Comparison of ENCODE assay signal across 23 cellular contexts in the genomic region with DNA sequence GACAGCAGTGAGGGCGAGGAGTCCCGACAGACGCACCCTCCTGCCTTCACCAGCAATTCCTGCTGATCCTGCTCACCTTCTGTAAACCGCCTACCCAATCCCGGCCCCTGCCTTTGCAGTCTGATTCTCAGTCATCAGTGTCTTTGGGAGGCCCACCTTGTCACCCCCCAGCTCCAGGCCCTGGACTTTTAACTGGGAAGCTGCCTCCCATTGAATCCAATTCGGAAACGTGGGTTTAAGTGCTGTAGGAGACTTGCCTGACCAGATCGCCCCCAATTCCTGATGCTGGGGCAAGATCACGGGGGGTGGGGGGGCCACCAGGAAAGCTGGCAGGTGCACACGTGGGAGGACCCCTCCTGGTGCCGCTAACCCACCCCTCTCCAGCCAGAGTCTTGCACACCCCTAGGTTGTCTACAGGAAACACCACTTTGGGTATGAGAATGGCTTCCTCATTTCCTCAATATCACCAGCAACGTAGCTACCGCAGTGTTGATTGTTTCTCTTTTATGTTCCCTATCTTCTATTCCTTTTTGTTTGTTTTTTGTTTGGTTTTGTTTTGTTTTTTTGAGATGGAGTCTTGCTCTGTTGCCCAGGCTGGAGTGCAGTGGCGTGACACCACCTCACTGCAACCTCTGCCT. TPM values are rescaled to one million over a fixed set of nuclear protein-coding genes. Genes with fewer than 3 reads are reported as not detected.
DNase-seq lines count a peak whose midpoint lies in the region; ATAC-seq and TF ChIP-seq lines count a peak whose summit lies in the region.
"Had no signal": no experiment of that assay in that cellular context is flagged by ENCODE, and none has a peak within 500 bp of the region (broad histone marks: within the 10 kb centered on the region; RNA-seq: fewer than 3 reads in every experiment).

No MANE protein-coding gene starts in this region.

- BruUV-seq in MCF 10A (replicated peaks; lab: Mats Ljungman, UMichigan) = no TSS peak

- no peak overlapping the region for H2AFZ ChIP-seq in neuronal stem cell (ENCODE audit: low read length)

- H3K4me1 ChIP-seq in neuronal stem cell (ENCODE audit: control insufficient read depth in 2 of 2, insufficient read depth in 1 of 2, low read depth in 1 of 2, low read length in 2 of 2) (no peaks in the 10 kb centered on the region), BE2C (no peaks in the 10 kb centered on the region)

- H3K36me3 ChIP-seq in neuronal stem cell (replicated peaks in 1 of 2; ENCODE audit: control insufficient read depth in 2 of 2, insufficient read depth in 2 of 2, low read length in 2 of 2) (no peaks in the 10 kb centered on the region), BE2C (no peaks in the 10 kb centered on the region)

- H3K14ac ChIP-seq in neuronal stem cell (ENCODE audit: low read length) = no peak overlapping the region

- H3K23ac ChIP-seq in neuronal stem cell (ENCODE audit: low read depth, low read length, poor library complexity) = no peak overlapping the region

- H3K4me3 Mint-ChIP-seq in WTC11 (no peak overlapping the region), MCF 10A (ENCODE audit: unreplicated experiment) (no peak overlapping the region)
- H3K4me3 Mint-ChIP-seq: CD8-positive, alpha-beta T cell had no signal

- WGBS in neuronal stem cell (ENCODE audit: extremely low coverage in 2 of 2, insufficient read length in 2 of 2, insufficient replicate concordance in 1 of 2), 2 donors = no CpG with 5 or more reads among the region's 14 CpGs

- H3K27me3 ChIP-seq in neuronal stem cell (ENCODE audit: control insufficient read depth in 3 of 3, insufficient read depth in 3 of 3, low read depth in 1 of 3, low read length in 3 of 3) (no peaks in the 10 kb centered on the region), BE2C (no peaks in the 10 kb centered on the region)
- H3K27me3 ChIP-seq: BLaER1 treated with 17β-estradiol and CSF1 and Interleukin-3, amounts not matched to agents 10 nM and 100 nM had no signal

- TF ChIP-seq CTCF in WTC11 (IDR thresholded peaks at IDR 0.05) (no peak), MCF 10A (IDR thresholded peaks at IDR 0.05; ENCODE audit: unreplicated experiment) (no peak), BE2C (IDR thresholded peaks at IDR 0.05; ENCODE audit: low read depth, low read length) (no peak)

- POLR2A ChIA-PET in WTC11 (lab: Charles Lee) = no interaction called here
- POLR2A ChIA-PET in MCF 10A (lab: Yijun Ruan, JAX) = no interaction called here

- intact Hi-C loops in MCF 10A (cut with micrococcal nuclease) = no loop called here

- no peaks in the 10 kb centered on the region for H3K79me1 ChIP-seq in neuronal stem cell (ENCODE audit: low read depth, low read length)

- no peak overlapping the region for H3K9ac ChIP-seq in neuronal stem cell (ENCODE audit: low read depth, low read length, poor library complexity)
- H3K9ac ChIP-seq: BLaER1 treated with 17β-estradiol and CSF1 and Interleukin-3, amounts not matched to agents 10 nM and 100 nM had no signal

- no peak for ATAC-seq in WTC11
- ATAC-seq: CD8-positive, alpha-beta T cell; HCT116 had no signal

- peak overlapping the region; percentile 57 for H2AK5ac ChIP-seq in neuronal stem cell (ENCODE audit: low read depth, low read length)

- CTCF ChIA-PET in WTC11 (lab: Charles Lee) = interaction anchor here (1.3 kb wide), 1 partner anchor 299 kb away, joined by 3 read pairs; no protein-coding TSS in a partner anchor
- CTCF ChIA-PET in MCF 10A (lab: Yijun Ruan, JAX) = interaction anchor here (1.1 kb wide), 1 partner anchor 326 kb away, joined by 4 read pairs; no protein-coding TSS in a partner anchor

- no peak overlapping the region for H3K4me2 ChIP-seq in neuronal stem cell (ENCODE audit: insufficient read depth, low read length, poor library complexity, severe bottlenecking)
- H3K4me2 ChIP-seq: BLaER1 treated with 17β-estradiol and CSF1 and Interleukin-3, amounts not matched to agents 10 nM and 100 nM had no signal

- no peak overlapping the region for H3K18ac ChIP-seq in neuronal stem cell (ENCODE audit: low read length)

- H3K27me3 Mint-ChIP-seq in WTC11 (ENCODE audit: low read depth) (no peaks in the 10 kb centered on the region; the same call in 1 of the 2 replicates), MCF 10A (ENCODE audit: insufficient read depth, unreplicated experiment) (no peaks in the 10 kb centered on the region)

- no peak overlapping the region for H3K4ac ChIP-seq in neuronal stem cell (ENCODE audit: low read length)

- no peak overlapping the region for H4K91ac ChIP-seq in neuronal stem cell (ENCODE audit: low read depth, low read length, poor library complexity)

- H3K4me1 Mint-ChIP-seq in WTC11 (no peaks in the 10 kb centered on the region), MCF 10A (ENCODE audit: insufficient read depth, unreplicated experiment) (peaks cover 9% of the 10 kb centered on the region)

- H2BK12ac ChIP-seq in neuronal stem cell (ENCODE audit: low read length) = no peak overlapping the region

- H3K27ac ChIP-seq in neuronal stem cell (replicated peaks; ENCODE audit: low read length) = no peak overlapping the region
- H3K27ac ChIP-seq: BLaER1 treated with 17β-estradiol and CSF1 and Interleukin-3, amounts not matched to agents 10 nM and 100 nM had no signal

- H3K36me3 Mint-ChIP-seq in WTC11 (peaks cover 4% of the 10 kb centered on the region; the same call in 1 of the 2 replicates), MCF 10A (ENCODE audit: insufficient read depth, unreplicated experiment) (peaks cover 18% of the 10 kb centered on the region)

- no peak overlapping the region for H2BK15ac ChIP-seq in neuronal stem cell (ENCODE audit: low read length)

- no peaks in the 10 kb centered on the region for H3K9me3 ChIP-seq in neuronal stem cell (replicated peaks in 1 of 2; ENCODE audit: control insufficient read depth in 2 of 2, insufficient read depth in 1 of 2, low read depth in 1 of 2, low read length in 2 of 2)
- H3K9me3 ChIP-seq in BE2C = no peaks in the 10 kb centered on the region

- H3K27ac Mint-ChIP-seq in WTC11 (no peak overlapping the region), MCF 10A (ENCODE audit: low read depth, unreplicated experiment) (no peak overlapping the region)
- H3K27ac Mint-ChIP-seq: CD8-positive, alpha-beta T cell had no signal

- in situ Hi-C loops in KBM-7 (cut with MboI; ENCODE audit: low pct_unique_long_range_greater_than_20kb, low sequenced_read_pairs) = loop anchor here (25.0 kb wide), 1 partner anchor 314 kb away; no protein-coding TSS in a partner anchor

- H3K4me3 ChIP-seq in neuronal stem cell (ENCODE audit: low read length in 2 of 2) = no peak overlapping the region
- H3K4me3 ChIP-seq in BE2C (ENCODE audit: low read depth, low read length) = no peak overlapping the region
- H3K4me3 ChIP-seq: BLaER1 treated with 17β-estradiol and CSF1 and Interleukin-3, amounts not matched to agents 10 nM and 100 nM had no signal

- no peak overlapping the region for H2BK5ac ChIP-seq in neuronal stem cell (ENCODE audit: low read length)

- H2BK120ac ChIP-seq in neuronal stem cell (ENCODE audit: low read depth, low read length) = no peak overlapping the region

- H4K8ac ChIP-seq in neuronal stem cell (ENCODE audit: low read depth, low read length) = no peak overlapping the region

- peak; percentile 4 for DNase-seq in CD1c-positive myeloid dendritic cell (ENCODE audit: extremely low spot score)
- peak; percentile 11 for DNase-seq in KBM-7
- no peak for DNase-seq in WTC11 (ENCODE audit: low spot score)
- DNase-seq in neuronal stem cell (ENCODE audit: low spot score) = no peak
- DNase-seq in NCI-H2081 (lab: John Stamatoyannopoulos, UW) = no peak
- no peak for DNase-seq in NCI-H524 (lab: John Stamatoyannopoulos, UW)
- DNase-seq in MCF 10A (ENCODE audit: unreplicated experiment) = no peak
- no peak for DNase-seq in BE2C
- DNase-seq: ACHN; CD8-positive, alpha-beta T cell; DMS153; GOT3; IMR-90; NCI-H1092 treated with DMSO at 0.1 percent for 48 hours; NCI-H146; NCI-H2029; NCI-H226; NCI-H510A treated with DMSO at 0.1 percent for 48 hours; NCI-H774; NK-92 treated with Interleukin-12 subunit alpha and Interleukin-12 subunit beta, amount 100 ng/mL, for 24 hours; Right ventricle myocardium superior had no signal

- H3K9me3 Mint-ChIP-seq in WTC11 = peaks cover 16% of the 10 kb centered on the region
- H3K9me3 Mint-ChIP-seq in MCF 10A (ENCODE audit: unreplicated experiment) = no peaks in the 10 kb centered on the region
- H3K9me3 Mint-ChIP-seq: CD8-positive, alpha-beta T cell had no signal

TF ChIP-seq in WTC11, 78 proteins besides CTCF, POLR2A, EP300 and RAD21:
- TF ChIP-seq ZNF121 (CRISPR knock-in tag; IDR thresholded peaks at IDR 0.05) (peak; percentile 37; the same call in 1 of the 2 replicates), RELA (CRISPR knock-in tag; IDR thresholded peaks at IDR 0.05; ENCODE audit: borderline replicate concordance) (no peak)

RNA-seq across cellular contexts. Expression of a gene that starts 46.6 kb away (rescaled TPM):
- total RNA-seq in WTC11 (2021) (57.0 to 63.7 TPM (median 59.6 TPM) in 3 replicates), MCF 10A (2022) (44.3 and 53.6 TPM in 2 replicates)
- polyA plus RNA-seq in neuronal stem cell (2013, experiment 1 of 2) = 29.4 TPM
- polyA plus RNA-seq in neuronal stem cell (2013, experiment 2 of 2) = 31.2 TPM
- polyA plus RNA-seq in BE2C (2012; ENCODE audit: insufficient read depth, insufficient read length, low read depth) = 15.5 TPM

Comparison
In these comparisons a context has a peak if more than half of its experiments do, and no peak if none do; other contexts are left out.
1. DNase-seq: peak in CD1c-positive myeloid dendritic cell (single experiment) and KBM-7 (single experiment); none in WTC11 (single experiment), neuronal stem cell (single experiment), NCI-H2081 (0 of 2), NCI-H524 (0 of 2), MCF 10A (single experiment) and BE2C (single experiment).